Comparison of ENCODE assay signal across 17 cellular contexts in genomic region chr1:33653226-33653625, GRCh38.
"Had no signal": no experiment of that assay in that cellular context is flagged by ENCODE, and none has a peak within 500 bp of the region (broad histone marks: within the 10 kb centered on the region; RNA-seq: fewer than 3 reads in every experiment).

No MANE protein-coding gene starts in this region.

- H3K27me3 ChIP-seq: foreskin keratinocyte, ovary had no signal

- DNase-seq: cortex of kidney; erythroblast; foreskin keratinocyte; hippocampal formation; left colon; mammary epithelial cell; natural killer cell; ovary; spleen; stimulated activated CD4-positive, alpha-beta T cell treated with anti-CD3 and anti-CD28 coated beads, Interleukin-15, amount 100 ng/mL, for 24 hours; stimulated activated CD4-positive, alpha-beta T cell treated with anti-CD3 and anti-CD28 coated beads, Interleukin-1b, Interleukin-23, amount 100 ng/mL, for 48 hours; stimulated activated CD4-positive, alpha-beta T cell treated with anti-CD3 and anti-CD28 coated beads, Interleukin-4, amount 100 ng/mL, for 4 hours; stimulated activated naive B cell treated with anti-CD40 and anti-IgM and Interleukin-4, amounts not matched to agents 10 μg/mL and 1 μg/mL and 100 μg/mL, for 72 hours; stimulated activated naive CD8-positive, alpha-beta T cell treated with anti-CD3 and anti-CD28 coated beads, Interleukin-15, amount 100 ng/mL, for 72 hours; trophoblast cell had no signal

- H3K9me3 ChIP-seq: ovary, prostate gland had no signal

- H3K27ac ChIP-seq: foreskin keratinocyte, ovary, prostate gland, spleen had no signal

- ATAC-seq: foreskin keratinocyte; left colon; natural killer cell; sciatic nerve; stimulated activated naive B cell treated with anti-CD40 and anti-IgM and Interleukin-4, amounts not matched to agents 10 μg/mL and 1 μg/mL and 100 μg/mL, for 72 hours; stimulated activated naive CD8-positive, alpha-beta T cell treated with anti-CD3 and anti-CD28 coated beads, Interleukin-15, amount 100 ng/mL, for 72 hours had no signal

- H3K4me3 ChIP-seq: ovary, prostate gland, spleen had no signal

- H3K36me3 ChIP-seq: ovary, prostate gland, spleen had no signal

- H3K4me1 ChIP-seq: foreskin keratinocyte, prostate gland had no signal
